Comparison of ENCODE assay signal across 8 cellular contexts in the genomic region with DNA sequence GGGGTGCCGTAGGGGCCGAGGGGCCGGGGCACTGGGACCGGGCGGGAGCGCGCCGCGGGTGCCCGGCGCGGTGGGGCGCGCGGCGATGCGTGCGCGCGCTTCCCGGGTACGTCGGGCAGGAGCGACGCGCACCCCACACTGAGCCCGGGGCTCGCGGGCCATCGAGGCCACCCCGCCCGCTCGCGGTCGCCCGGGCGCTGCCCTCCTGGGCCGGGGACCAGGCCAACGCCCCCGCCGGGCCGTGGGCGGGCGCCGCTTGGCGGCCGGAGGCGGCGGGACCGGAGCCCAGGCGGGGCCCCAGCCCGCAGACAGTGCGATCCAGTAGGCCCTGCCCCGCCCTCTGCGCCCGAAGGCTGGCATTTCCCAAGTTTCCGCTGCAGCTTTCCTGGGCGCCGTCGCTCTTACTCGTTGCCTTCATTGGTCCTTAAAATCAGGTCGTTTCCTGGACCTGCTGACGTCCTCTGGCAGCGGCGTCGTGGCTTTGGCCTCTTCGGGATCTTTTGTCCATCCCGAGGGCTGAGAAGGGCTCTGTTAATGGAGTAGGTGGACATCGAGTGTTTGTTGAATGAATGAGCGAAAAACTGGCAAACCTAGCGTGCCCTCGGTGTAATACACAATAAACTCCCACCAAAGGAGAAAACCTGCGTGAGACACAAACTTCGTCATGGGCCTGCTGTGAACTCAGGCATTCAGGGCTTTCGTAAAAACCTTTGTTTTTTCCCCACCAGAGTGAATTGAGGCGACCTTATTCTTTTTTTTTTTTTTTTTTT. TPM values are rescaled to one million over a fixed set of nuclear protein-coding genes. Genes with fewer than 3 reads are reported as not detected.
DNase-seq lines count a peak whose midpoint lies in the region; ATAC-seq and TF ChIP-seq lines count a peak whose summit lies in the region.

No MANE protein-coding gene starts in this region.

- peak; percentile 76 for TF ChIP-seq CTCF in 22Rv1 (IDR thresholded peaks at IDR 0.05)
- TF ChIP-seq CTCF in HCT116 (IDR thresholded peaks at IDR 0.05 in 2 of 3, conservative IDR thresholded peaks at IDR 0.05 in 1 of 3; ENCODE audit: borderline replicate concordance in 1 of 3, insufficient read depth in 1 of 3, low read depth in 2 of 3, low read length in 2 of 3) = no peak
- no peak for TF ChIP-seq CTCF in endothelial cell (IDR thresholded peaks at IDR 0.05; ENCODE audit: unreplicated experiment)
- no peak for TF ChIP-seq CTCF in type B pancreatic cell (conservative IDR thresholded peaks at IDR 0.05)

- TF ChIP-seq RAD21 in HCT116 (IDR thresholded peaks at IDR 0.05; ENCODE audit: low read depth) = no peak

- H3K79me2 ChIP-seq in HCT116 (ENCODE audit: insufficient read depth, low read length) = no peaks in the 10 kb centered on the region; the same call in 1 of the 2 replicates

- H3K27me3 ChIP-seq in HCT116 (ENCODE audit: insufficient read depth, low read length) = no peaks in the 10 kb centered on the region

- no peaks in the 10 kb centered on the region for H3K9me3 Mint-ChIP-seq in endothelial cell (ENCODE audit: unreplicated experiment)
- no peaks in the 10 kb centered on the region for H3K9me3 Mint-ChIP-seq in type B pancreatic cell

- no peaks in the 10 kb centered on the region for H3K36me3 ChIP-seq in HCT116 (ENCODE audit: control insufficient read depth in 1 of 2, insufficient read depth in 2 of 2, low read length in 2 of 2)

- no peaks in the 10 kb centered on the region for H3K9me2 ChIP-seq in HCT116 (ENCODE audit: insufficient read depth)

- H3K4me1 Mint-ChIP-seq in endothelial cell (ENCODE audit: unreplicated experiment) (peaks cover 17% of the 10 kb centered on the region), type B pancreatic cell (ENCODE audit: unreplicated experiment) (peaks cover 18% of the 10 kb centered on the region)

- H3K36me3 Mint-ChIP-seq in endothelial cell (ENCODE audit: low read depth, unreplicated experiment) (peaks cover 3% of the 10 kb centered on the region), type B pancreatic cell (peaks cover 4% of the 10 kb centered on the region)

- H3K27ac Mint-ChIP-seq in endothelial cell (ENCODE audit: unreplicated experiment) (peak overlapping the region; percentile 99), type B pancreatic cell (peak overlapping the region; percentile 95)

- POLR2A ChIA-PET in HCT116 (lab: Charles Lee) = interaction anchor here (1.0 kb wide), 1 partner anchor 12 kb away, joined by 3 read pairs; no protein-coding TSS in a partner anchor

- peak; percentile 75 for DNase-seq in HCT116 (ENCODE audit: low read depth, low spot score)
- peak; percentile 54 for DNase-seq in T1000 (lab: John Stamatoyannopoulos, UW)
- DNase-seq in endothelial cell (ENCODE audit: low spot score) = peak; percentile 73
- DNase-seq in medulla oblongata (ENCODE audit: extremely low spot score) = peak; percentile 45
- peak; percentile 79 for DNase-seq in type B pancreatic cell (ENCODE audit: extremely low spot score, unreplicated experiment)

- H3K4me3 Mint-ChIP-seq in endothelial cell (ENCODE audit: unreplicated experiment) (peak overlapping the region; percentile 98), type B pancreatic cell (peak overlapping the region; percentile 98)

- H3K27ac ChIP-seq in 22Rv1 = peak overlapping the region; percentile 75
- peak overlapping the region; percentile 85 for H3K27ac ChIP-seq in HCT116 (ENCODE audit: low read depth, low read length)

- peak overlapping the region; percentile 73 for H3K9ac ChIP-seq in HCT116 (ENCODE audit: low read length)

- H4K20me1 ChIP-seq in HCT116 (ENCODE audit: insufficient read depth) = no peaks in the 10 kb centered on the region

- TF ChIP-seq POLR2A in HCT116 (IDR thresholded peaks at IDR 0.05; ENCODE audit: borderline replicate concordance, extremely low read depth, insufficient read depth, insufficient read length) = peak; percentile 32

- peak; percentile 82 for ATAC-seq in HCT116
- no peak for ATAC-seq in HG03139 (IDR thresholded peaks at IDR 0.05; ENCODE audit: unreplicated experiment)
- no peak for ATAC-seq in GM19324 (IDR thresholded peaks at IDR 0.05; ENCODE audit: low FRiP score, unreplicated experiment)

- H3K4me2 ChIP-seq in HCT116 (ENCODE audit: low read length) = peak overlapping the region; percentile 94

- H2AFZ ChIP-seq in HCT116 (ENCODE audit: low read depth, low read length, poor library complexity, severe bottlenecking) = no peak overlapping the region

- H3K27me3 Mint-ChIP-seq in endothelial cell (ENCODE audit: unreplicated experiment) (peaks cover 6% of the 10 kb centered on the region), type B pancreatic cell (no peaks in the 10 kb centered on the region)

- CTCF ChIA-PET in HCT116 (lab: Charles Lee) = interaction anchor here (0.9 to 1.0 kb wide), 3 partner anchors 33 to 89 kb away, joined by 4 to 5 read pairs (median 4); no protein-coding TSS in a partner anchor

- no TSS peak for BruUV-seq in HCT116 (replicated peaks; lab: Mats Ljungman, UMichigan)

- no peaks in the 10 kb centered on the region for H3K9me3 ChIP-seq in HCT116 (ENCODE audit: control insufficient read depth in 1 of 2, insufficient read depth in 1 of 2, low read depth in 1 of 2, low read length in 2 of 2)

- H3K4me1 ChIP-seq in HCT116 (ENCODE audit: control insufficient read depth in 1 of 2, insufficient read depth in 2 of 2, low read length in 2 of 2) = peaks cover 4 to 21% of the 10 kb centered on the region in 2 experiments; a peak in 3 of 4 replicates

- intact Hi-C loops in HCT116 (cut with micrococcal nuclease) = no loop called here

- H3K4me3 ChIP-seq in HCT116 (replicated peaks in 1 of 2; ENCODE audit: low read depth in 1 of 2, low read length in 2 of 2) = peak overlapping the region; percentile 68 to 69

- RAD21 ChIA-PET in HCT116 (lab: Charles Lee; ENCODE audit: low non-redundant PET in 1 of 2, low total read pairs in 2 of 2, uncharacterized antibody in 2 of 2, unreplicated experiment in 2 of 2) = no interaction called here

TF ChIP-seq in HCT116, 20 proteins besides CTCF, POLR2A, EP300 and RAD21 (continues in another document):
- TF ChIP-seq POLR2AphosphoS5 (IDR thresholded peaks at IDR 0.05; ENCODE audit: low read depth, low read length) = peak; percentile 81
- TF ChIP-seq ZNF274 (IDR thresholded peaks at IDR 0.05; ENCODE audit: low read depth, low read length) = no peak
- no peak for TF ChIP-seq YY1 (IDR thresholded peaks at IDR 0.05; ENCODE audit: extremely low read depth, insufficient replicate concordance, low read depth, low read length)
- TF ChIP-seq CEBPB (IDR thresholded peaks at IDR 0.05; ENCODE audit: low read depth) = no peak
- TF ChIP-seq TCF7L2 (IDR thresholded peaks at IDR 0.05; ENCODE audit: borderline replicate concordance, extremely low read depth, insufficient read depth, insufficient read length) = no peak
- TF ChIP-seq, protein P1, sequence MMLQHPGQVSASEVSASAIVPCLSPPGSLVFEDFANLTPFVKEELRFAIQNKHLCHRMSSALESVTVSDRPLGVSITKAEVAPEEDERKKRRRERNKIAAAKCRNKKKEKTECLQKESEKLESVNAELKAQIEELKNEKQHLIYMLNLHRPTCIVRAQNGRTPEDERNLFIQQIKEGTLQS (IDR thresholded peaks at IDR 0.05) = no peak
- TF ChIP-seq, protein P2, sequence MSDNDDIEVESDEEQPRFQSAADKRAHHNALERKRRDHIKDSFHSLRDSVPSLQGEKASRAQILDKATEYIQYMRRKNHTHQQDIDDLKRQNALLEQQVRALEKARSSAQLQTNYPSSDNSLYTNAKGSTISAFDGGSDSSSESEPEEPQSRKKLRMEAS (IDR thresholded peaks at IDR 0.05) = peak; percentile 42
- TF ChIP-seq SP1 (IDR thresholded peaks at IDR 0.05; ENCODE audit: low read depth) = no peak
- TF ChIP-seq ELF1 (IDR thresholded peaks at IDR 0.05; ENCODE audit: borderline replicate concordance, low read depth) = no peak
- TF ChIP-seq SRF (IDR thresholded peaks at IDR 0.05; ENCODE audit: low read depth) = no peak
- no peak for TF ChIP-seq EZH2 (IDR thresholded peaks at IDR 0.05)
- TF ChIP-seq CBX3 (IDR thresholded peaks at IDR 0.05; ENCODE audit: low read depth) = no peak; the same call in 1 of the 2 replicates
- TF ChIP-seq SIN3A (IDR thresholded peaks at IDR 0.05; ENCODE audit: low read depth) = peak; percentile 62
- no peak for TF ChIP-seq FOSL1 (IDR thresholded peaks at IDR 0.05; ENCODE audit: low read depth)
- TF ChIP-seq, protein P3, sequence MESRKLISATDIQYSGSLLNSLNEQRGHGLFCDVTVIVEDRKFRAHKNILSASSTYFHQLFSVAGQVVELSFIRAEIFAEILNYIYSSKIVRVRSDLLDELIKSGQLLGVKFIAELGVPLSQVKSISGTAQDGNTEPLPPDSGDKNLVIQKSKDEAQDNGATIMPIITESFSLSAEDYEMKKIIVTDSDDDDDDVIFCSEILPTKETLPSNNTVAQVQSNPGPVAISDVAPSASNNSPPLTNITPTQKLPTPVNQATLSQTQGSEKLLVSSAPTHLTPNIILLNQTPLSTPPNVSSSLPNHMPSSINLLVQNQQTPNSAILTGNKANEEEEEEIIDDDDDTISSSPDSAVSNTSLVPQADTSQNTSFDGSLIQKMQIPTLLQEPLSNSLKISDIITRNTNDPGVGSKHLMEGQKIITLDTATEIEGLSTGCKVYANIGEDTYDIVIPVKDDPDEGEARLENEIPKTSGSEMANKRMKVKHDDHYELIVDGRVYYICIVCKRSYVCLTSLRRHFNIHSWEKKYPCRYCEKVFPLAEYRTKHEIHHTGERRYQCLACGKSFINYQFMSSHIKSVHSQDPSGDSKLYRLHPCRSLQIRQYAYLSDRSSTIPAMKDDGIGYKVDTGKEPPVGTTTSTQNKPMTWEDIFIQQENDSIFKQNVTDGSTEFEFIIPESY (IDR thresholded peaks at IDR 0.05; ENCODE audit: extremely low read depth, insufficient replicate concordance, low read length) = no peak
- peak; percentile 97 for TF ChIP-seq ZFX (IDR thresholded peaks at IDR 0.05)

RNA-seq across cellular contexts. Expression of gene PARVA, which starts 0.6 kb away (rescaled TPM):
- total RNA-seq in HCT116 (2021; ENCODE audit: unreplicated experiment) (18.4 TPM), endothelial cell (ENCODE audit: unreplicated experiment) (53.3 TPM), type B pancreatic cell (ENCODE audit: low replicate concordance) (32.3 and 49.4 TPM in 2 replicates)
- 9.7 and 12.0 TPM in 2 replicates for polyA plus RNA-seq in HCT116 (2012)
